In the genomic region with DNA sequence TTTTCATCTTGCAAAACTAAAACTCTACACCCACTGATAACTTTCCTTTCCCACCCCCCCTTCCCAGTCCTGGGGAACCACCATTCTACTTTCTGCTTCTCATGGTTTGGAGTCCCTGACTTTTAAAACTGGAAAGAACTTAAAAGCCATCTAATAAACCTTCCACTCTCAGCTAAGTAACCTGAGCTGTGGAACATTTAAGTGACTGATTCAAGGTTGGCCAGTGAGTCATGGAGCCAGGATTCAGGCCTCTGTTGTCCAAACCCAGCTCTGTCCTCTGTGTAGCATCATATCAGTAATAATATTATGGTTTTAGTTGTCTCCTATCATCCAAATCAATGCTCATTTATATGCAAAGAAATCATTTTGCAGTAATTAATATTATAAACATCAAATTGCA, we compare ENCODE assay signal across 2 cellular contexts.
TF ChIP-seq lines count a peak whose summit lies in the region.

No MANE protein-coding gene starts in this region.

TF ChIP-seq in IMR-90, 13 proteins besides CTCF, POLR2A, EP300 and RAD21:
- TF ChIP-seq CHD1 (IDR thresholded peaks at IDR 0.05; ENCODE audit: low read depth, low read length) (no peak), RFX5 (IDR thresholded peaks at IDR 0.05; ENCODE audit: low read depth, low read length) (no peak), FOS (IDR thresholded peaks at IDR 0.05; ENCODE audit: low read depth, low read length) (no peak), NFE2L2 (IDR thresholded peaks at IDR 0.05; ENCODE audit: low read depth, low read length) (no peak)
- TF ChIP-seq, protein P1, sequence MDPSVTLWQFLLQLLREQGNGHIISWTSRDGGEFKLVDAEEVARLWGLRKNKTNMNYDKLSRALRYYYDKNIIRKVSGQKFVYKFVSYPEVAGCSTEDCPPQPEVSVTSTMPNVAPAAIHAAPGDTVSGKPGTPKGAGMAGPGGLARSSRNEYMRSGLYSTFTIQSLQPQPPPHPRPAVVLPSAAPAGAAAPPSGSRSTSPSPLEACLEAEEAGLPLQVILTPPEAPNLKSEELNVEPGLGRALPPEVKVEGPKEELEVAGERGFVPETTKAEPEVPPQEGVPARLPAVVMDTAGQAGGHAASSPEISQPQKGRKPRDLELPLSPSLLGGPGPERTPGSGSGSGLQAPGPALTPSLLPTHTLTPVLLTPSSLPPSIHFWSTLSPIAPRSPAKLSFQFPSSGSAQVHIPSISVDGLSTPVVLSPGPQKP (IDR thresholded peaks at IDR 0.05; ENCODE audit: borderline replicate concordance, low read depth, low read length): no peak

TF ChIP-seq in SK-N-SH, 30 proteins besides CTCF, POLR2A, EP300 and RAD21:
- no peak for TF ChIP-seq TCF12 (IDR thresholded peaks at IDR 0.05)
- no peak for TF ChIP-seq GATA2 (CRISPR knock-in tag; IDR thresholded peaks at IDR 0.05)
- TF ChIP-seq, protein P2, sequence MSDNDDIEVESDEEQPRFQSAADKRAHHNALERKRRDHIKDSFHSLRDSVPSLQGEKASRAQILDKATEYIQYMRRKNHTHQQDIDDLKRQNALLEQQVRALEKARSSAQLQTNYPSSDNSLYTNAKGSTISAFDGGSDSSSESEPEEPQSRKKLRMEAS (IDR thresholded peaks at IDR 0.05; ENCODE audit: low read depth): no peak
- TF ChIP-seq, protein P3, sequence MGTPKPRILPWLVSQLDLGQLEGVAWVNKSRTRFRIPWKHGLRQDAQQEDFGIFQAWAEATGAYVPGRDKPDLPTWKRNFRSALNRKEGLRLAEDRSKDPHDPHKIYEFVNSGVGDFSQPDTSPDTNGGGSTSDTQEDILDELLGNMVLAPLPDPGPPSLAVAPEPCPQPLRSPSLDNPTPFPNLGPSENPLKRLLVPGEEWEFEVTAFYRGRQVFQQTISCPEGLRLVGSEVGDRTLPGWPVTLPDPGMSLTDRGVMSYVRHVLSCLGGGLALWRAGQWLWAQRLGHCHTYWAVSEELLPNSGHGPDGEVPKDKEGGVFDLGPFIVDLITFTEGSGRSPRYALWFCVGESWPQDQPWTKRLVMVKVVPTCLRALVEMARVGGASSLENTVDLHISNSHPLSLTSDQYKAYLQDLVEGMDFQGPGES (IDR thresholded peaks at IDR 0.05; ENCODE audit: low read depth, low read length): no peak
- TF ChIP-seq TAF1 (IDR thresholded peaks at IDR 0.05; ENCODE audit: borderline replicate concordance, low read depth, low read length): no peak
- TF ChIP-seq RFX5 (IDR thresholded peaks at IDR 0.05; ENCODE audit: low read length): no peak
- TF ChIP-seq, protein P4, sequence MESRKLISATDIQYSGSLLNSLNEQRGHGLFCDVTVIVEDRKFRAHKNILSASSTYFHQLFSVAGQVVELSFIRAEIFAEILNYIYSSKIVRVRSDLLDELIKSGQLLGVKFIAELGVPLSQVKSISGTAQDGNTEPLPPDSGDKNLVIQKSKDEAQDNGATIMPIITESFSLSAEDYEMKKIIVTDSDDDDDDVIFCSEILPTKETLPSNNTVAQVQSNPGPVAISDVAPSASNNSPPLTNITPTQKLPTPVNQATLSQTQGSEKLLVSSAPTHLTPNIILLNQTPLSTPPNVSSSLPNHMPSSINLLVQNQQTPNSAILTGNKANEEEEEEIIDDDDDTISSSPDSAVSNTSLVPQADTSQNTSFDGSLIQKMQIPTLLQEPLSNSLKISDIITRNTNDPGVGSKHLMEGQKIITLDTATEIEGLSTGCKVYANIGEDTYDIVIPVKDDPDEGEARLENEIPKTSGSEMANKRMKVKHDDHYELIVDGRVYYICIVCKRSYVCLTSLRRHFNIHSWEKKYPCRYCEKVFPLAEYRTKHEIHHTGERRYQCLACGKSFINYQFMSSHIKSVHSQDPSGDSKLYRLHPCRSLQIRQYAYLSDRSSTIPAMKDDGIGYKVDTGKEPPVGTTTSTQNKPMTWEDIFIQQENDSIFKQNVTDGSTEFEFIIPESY (IDR thresholded peaks at IDR 0.05; ENCODE audit: borderline replicate concordance, low read depth): no peak
- TF ChIP-seq GABPA (IDR thresholded peaks at IDR 0.05; ENCODE audit: low read depth): no peak
- TF ChIP-seq CHD2 (IDR thresholded peaks at IDR 0.05; ENCODE audit: low read length, partially characterized antibody): no peak
- TF ChIP-seq, protein P5, sequence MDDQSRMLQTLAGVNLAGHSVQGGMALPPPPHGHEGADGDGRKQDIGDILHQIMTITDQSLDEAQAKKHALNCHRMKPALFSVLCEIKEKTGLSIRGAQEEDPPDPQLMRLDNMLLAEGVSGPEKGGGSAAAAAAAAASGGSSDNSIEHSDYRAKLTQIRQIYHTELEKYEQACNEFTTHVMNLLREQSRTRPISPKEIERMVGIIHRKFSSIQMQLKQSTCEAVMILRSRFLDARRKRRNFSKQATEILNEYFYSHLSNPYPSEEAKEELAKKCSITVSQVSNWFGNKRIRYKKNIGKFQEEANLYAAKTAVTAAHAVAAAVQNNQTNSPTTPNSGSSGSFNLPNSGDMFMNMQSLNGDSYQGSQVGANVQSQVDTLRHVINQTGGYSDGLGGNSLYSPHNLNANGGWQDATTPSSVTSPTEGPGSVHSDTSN (IDR thresholded peaks at IDR 0.05): no peak
- no peak for TF ChIP-seq FOXJ3 (CRISPR knock-in tag; IDR thresholded peaks at IDR 0.05)
- TF ChIP-seq, protein P6, sequence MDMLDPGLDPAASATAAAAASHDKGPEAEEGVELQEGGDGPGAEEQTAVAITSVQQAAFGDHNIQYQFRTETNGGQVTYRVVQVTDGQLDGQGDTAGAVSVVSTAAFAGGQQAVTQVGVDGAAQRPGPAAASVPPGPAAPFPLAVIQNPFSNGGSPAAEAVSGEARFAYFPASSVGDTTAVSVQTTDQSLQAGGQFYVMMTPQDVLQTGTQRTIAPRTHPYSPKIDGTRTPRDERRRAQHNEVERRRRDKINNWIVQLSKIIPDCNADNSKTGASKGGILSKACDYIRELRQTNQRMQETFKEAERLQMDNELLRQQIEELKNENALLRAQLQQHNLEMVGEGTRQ (IDR thresholded peaks at IDR 0.05; ENCODE audit: borderline replicate concordance, low read depth, low read length): no peak
- TF ChIP-seq FOSL2 (IDR thresholded peaks at IDR 0.05; ENCODE audit: borderline replicate concordance, low read depth): no peak
- no peak for TF ChIP-seq POLR2AphosphoS5 (IDR thresholded peaks at IDR 0.05; ENCODE audit: low read depth, low read length)
- no peak for TF ChIP-seq MEF2A (IDR thresholded peaks at IDR 0.05; ENCODE audit: borderline replicate concordance, low read depth)
- TF ChIP-seq SIN3A (IDR thresholded peaks at IDR 0.05; ENCODE audit: borderline replicate concordance, low read depth, low read length): no peak
- no peak for TF ChIP-seq TEAD4 (IDR thresholded peaks at IDR 0.05; ENCODE audit: borderline replicate concordance, insufficient read depth)
- no peak for TF ChIP-seq FOXM1 (IDR thresholded peaks at IDR 0.05; ENCODE audit: low read depth)
- TF ChIP-seq YY1 (IDR thresholded peaks at IDR 0.05; ENCODE audit: low read depth): no peak
